In the genomic region with DNA sequence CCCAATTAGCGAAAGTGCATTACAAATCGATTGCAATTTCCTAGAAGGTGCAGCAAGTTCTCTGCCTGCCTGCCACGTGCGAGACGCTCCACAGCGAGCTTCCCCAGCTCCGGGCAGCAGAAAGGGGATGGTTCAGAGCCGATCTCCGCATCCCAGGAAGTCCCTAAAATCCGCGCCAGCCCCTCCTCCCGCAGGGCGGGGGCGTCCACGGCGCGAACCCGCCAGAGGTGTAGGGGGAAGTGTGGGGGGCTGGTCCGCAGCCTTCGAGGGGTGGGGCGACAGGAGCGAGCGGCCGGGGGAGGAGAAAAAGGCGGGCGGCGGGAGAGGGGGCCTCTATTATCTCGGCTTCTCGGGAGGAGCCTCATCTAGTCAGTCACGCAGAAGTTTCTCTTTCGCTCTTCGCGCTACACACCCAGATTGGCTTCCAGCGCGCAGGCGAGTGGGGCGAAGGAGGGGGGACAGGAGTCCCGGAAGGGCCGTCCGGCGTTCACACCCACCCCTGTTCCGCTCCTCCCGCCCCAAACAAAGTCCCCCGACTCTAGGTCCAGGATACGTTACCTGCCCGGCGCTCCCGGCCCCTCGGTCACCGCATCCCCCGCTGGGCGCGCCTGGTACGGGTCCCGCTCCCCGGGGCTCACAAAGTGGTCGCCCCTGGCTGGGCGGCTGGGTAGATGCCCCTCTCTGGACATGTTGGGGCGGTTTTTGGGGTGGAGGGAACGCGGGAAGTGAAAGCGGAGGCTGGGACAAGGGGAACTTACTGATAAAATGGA, we compare ENCODE assay signal across 8 cellular contexts. TPM values are rescaled to one million over a fixed set of nuclear protein-coding genes. Genes with fewer than 3 reads are reported as not detected.
DNase-seq lines count a peak whose midpoint lies in the region; ATAC-seq and TF ChIP-seq lines count a peak whose summit lies in the region.

No MANE protein-coding gene starts in this region.

- peak; percentile 79 for ATAC-seq in GM21447 (IDR thresholded peaks at IDR 0.05; ENCODE audit: unreplicated experiment)

- H3K4me3 Mint-ChIP-seq in Calu3 (ENCODE audit: low read depth, unreplicated experiment): peak overlapping the region; percentile 94

- intact Hi-C loops in Calu3 (cut with micrococcal nuclease; ENCODE audit: unreplicated experiment): loop anchor here (1.0 to 10.0 kb wide), 5 partner anchors 9 to 711 kb away; a partner anchor contains a TSS

- CTCF ChIA-PET in Calu3 (lab: Charles Lee): interaction anchor here (0.6 to 1.4 kb wide), 5 partner anchors 59 to 964 kb away, joined by 3 to 4 read pairs (median 4); no protein-coding TSS in a partner anchor

- H3K79me2 ChIP-seq in OCI-LY3 (ENCODE audit: low read length): no peaks in the 10 kb centered on the region

- H3K27me3 ChIP-seq in HUES48 (ENCODE audit: control insufficient read depth, insufficient read depth, low read length) (peaks cover 41% of the 10 kb centered on the region), OCI-LY3 (ENCODE audit: low read depth, low read length) (no peaks in the 10 kb centered on the region), mucosa of rectum (ENCODE audit: control insufficient read depth in 2 of 2, insufficient read depth in 2 of 2, low read length in 2 of 2) (no peaks in the 10 kb centered on the region)

- no peak for TF ChIP-seq CTCF in Calu3 (IDR thresholded peaks at IDR 0.05; ENCODE audit: unreplicated experiment)
- no peak for TF ChIP-seq CTCF in OCI-LY3 (IDR thresholded peaks at IDR 0.05; ENCODE audit: low read depth, low read length)

- peak overlapping the region; percentile 90 for H2AFZ ChIP-seq in OCI-LY3 (ENCODE audit: low read depth, low read length)

- peak overlapping the region; percentile 95 for H3K27ac Mint-ChIP-seq in Calu3 (ENCODE audit: unreplicated experiment)

- H3K36me3 ChIP-seq in HUES48 (ENCODE audit: control insufficient read depth, insufficient read depth, low read length): no peaks in the 10 kb centered on the region
- H3K36me3 ChIP-seq in OCI-LY3 (replicated peaks; ENCODE audit: low read depth, low read length): no peaks in the 10 kb centered on the region
- no peaks in the 10 kb centered on the region for H3K36me3 ChIP-seq in mucosa of rectum (ENCODE audit: control insufficient read depth in 2 of 2, insufficient read depth in 2 of 2, low read length in 2 of 2)

- no TSS peak for BruUV-seq in Calu3 (replicated peaks; lab: Mats Ljungman, UMichigan)

- no peaks in the 10 kb centered on the region for H3K9me3 Mint-ChIP-seq in Calu3 (ENCODE audit: low read depth, unreplicated experiment)

- H3K4me3 ChIP-seq in HUES48 (ENCODE audit: low read depth, low read length) (peak overlapping the region; percentile 84), OCI-LY3 (ENCODE audit: low read length) (peak overlapping the region; percentile 90), mucosa of rectum (ENCODE audit: low read length in 2 of 2) (peak overlapping the region; percentile 89 to 98)

- peaks cover 35% of the 10 kb centered on the region for H3K36me3 Mint-ChIP-seq in Calu3 (ENCODE audit: insufficient read depth, unreplicated experiment)

- H3K9me3 ChIP-seq in HUES48 (ENCODE audit: control insufficient read depth, insufficient read depth, low read length) (no peaks in the 10 kb centered on the region), OCI-LY3 (ENCODE audit: insufficient read depth, low read length) (no peaks in the 10 kb centered on the region), mucosa of rectum (ENCODE audit: control insufficient read depth in 2 of 2, low read length in 2 of 2) (no peaks in the 10 kb centered on the region)

- H3K27me3 Mint-ChIP-seq in Calu3 (ENCODE audit: unreplicated experiment): no peaks in the 10 kb centered on the region

- peak overlapping the region; percentile 98 for H3K27ac ChIP-seq in HUES48 (ENCODE audit: low read depth, low read length)
- peak overlapping the region; percentile 83 for H3K27ac ChIP-seq in OCI-LY3 (ENCODE audit: low read length)
- peak overlapping the region; percentile 96 for H3K27ac ChIP-seq in epithelial cell of prostate
- peak overlapping the region; percentile 100 for H3K27ac ChIP-seq in mucosa of rectum (ENCODE audit: low read depth in 2 of 2, low read length in 2 of 2)

- H3K9ac ChIP-seq in HUES48 (ENCODE audit: low read depth, low read length) (peak overlapping the region; percentile 80), OCI-LY3 (ENCODE audit: low read length) (peak overlapping the region; percentile 96), mucosa of rectum (ENCODE audit: low read depth in 1 of 2, low read length in 2 of 2) (peak overlapping the region; percentile 97 to 100)

- H3K4me2 ChIP-seq in OCI-LY3 (ENCODE audit: low read length): peak overlapping the region; percentile 94

- DNase-seq in Calu3: peak; percentile 90
- peak; percentile 88 for DNase-seq in activated T-cell treated with anti-CD3 and anti-CD28 coated beads for 4 hours
- DNase-seq in epithelial cell of prostate (ENCODE audit: low read depth, low spot score): peak; percentile 66
- peak; percentile 75 to 77 for DNase-seq in stimulated activated CD8-positive, alpha-beta memory T cell treated with anti-CD3 and anti-CD28 coated beads, Interleukin-7, amount 100 ng/mL, for 1 hour (ENCODE audit: low read depth in 2 of 2)

- no peaks in the 10 kb centered on the region for H4K20me1 ChIP-seq in OCI-LY3 (ENCODE audit: insufficient read depth, low read length)

- H3K4me1 Mint-ChIP-seq in Calu3 (ENCODE audit: low read depth, unreplicated experiment): peaks cover 35% of the 10 kb centered on the region

- H3K4me1 ChIP-seq in HUES48 (ENCODE audit: control insufficient read depth, insufficient read depth, low read length): peaks cover 25% of the 10 kb centered on the region
- peaks cover 17% of the 10 kb centered on the region for H3K4me1 ChIP-seq in OCI-LY3 (ENCODE audit: low read length)
- H3K4me1 ChIP-seq in mucosa of rectum (ENCODE audit: control insufficient read depth in 2 of 2, insufficient read depth in 2 of 2, low read length in 2 of 2): peaks cover 25 to 33% of the 10 kb centered on the region in 2 donors

RNA-seq across cellular contexts. Expression of a gene that starts 9.1 kb away (rescaled TPM):
- 4.9 and 6.2 TPM in 2 replicates for total RNA-seq in Calu3 (2022)

Comparison
In these comparisons a context has a peak if more than half of its experiments do, and no peak if none do; other contexts are left out.
1. Peak in every context shown above with its lines: DNase-seq, ATAC-seq, H3K4me3 ChIP-seq and H3K27ac ChIP-seq.